Comparison of ENCODE assay signal across 9 cellular contexts in genomic region chr17:45222994-45223540, GRCh38. TPM values are rescaled to one million over a fixed set of nuclear protein-coding genes. Genes with fewer than 3 reads are reported as not detected.
DNase-seq lines count a peak whose midpoint lies in the region; ATAC-seq, FAIRE-seq and TF ChIP-seq lines count a peak whose summit lies in the region.
"Had no signal": no experiment of that assay in that cellular context is flagged by ENCODE, and none has a peak within 500 bp of the region (broad histone marks: within the 10 kb centered on the region; RNA-seq: fewer than 3 reads in every experiment).

No MANE protein-coding gene starts in this region.

- H3K27ac Mint-ChIP-seq in activated CD8-positive, alpha-beta memory T cell treated with anti-CD3 and anti-CD28 coated beads, Interleukin-2, amount 10 ng/mL, durations not matched to agents 7 days and 5 days, result peak overlapping the region; percentile 100
- peak overlapping the region; percentile 99 for H3K27ac Mint-ChIP-seq in activated T-helper 17 cell treated with anti-CD3 and anti-CD28 coated beads, Interleukin-2, amount 50 U/mL, for 72 hours
- H3K27ac Mint-ChIP-seq in immature natural killer cell, result peak overlapping the region; percentile 98 to 100 (median 99)

- H3K27me3 ChIP-seq in thoracic aorta (replicated peaks; ENCODE audit: insufficient read depth), result no peaks in the 10 kb centered on the region

- FAIRE-seq in HTR-8/SVneo (lab: Jason Lieb, UNC), result no peak

- H3K36me3 ChIP-seq in thoracic aorta, result no peaks in the 10 kb centered on the region

- H3K4me1 ChIP-seq in thoracic aorta (ENCODE audit: control insufficient read depth in 1 of 2, low read depth in 2 of 2), result peaks cover 0 to 9% of the 10 kb centered on the region in 2 donors

- no peak for ATAC-seq in activated CD8-positive, alpha-beta memory T cell treated with anti-CD3 and anti-CD28 coated beads, Interleukin-2, amount 10 ng/mL, durations not matched to agents 7 days and 5 days
- no peak for ATAC-seq in activated T-helper 17 cell treated with anti-CD3 and anti-CD28 coated beads, Interleukin-2, amount 50 U/mL, for 72 hours (replicated peaks)
- ATAC-seq in thoracic aorta (ENCODE audit: insufficient number of reproducible peaks, low FRiP score, low read depth) (no peak), GM19351 (IDR thresholded peaks at IDR 0.05; ENCODE audit: unreplicated experiment) (no peak)

- H3K36me3 Mint-ChIP-seq in activated CD8-positive, alpha-beta memory T cell treated with anti-CD3 and anti-CD28 coated beads, Interleukin-2, amount 10 ng/mL, durations not matched to agents 7 days and 5 days, result peaks cover 57% of the 10 kb centered on the region
- H3K36me3 Mint-ChIP-seq in activated T-helper 17 cell treated with anti-CD3 and anti-CD28 coated beads, Interleukin-2, amount 50 U/mL, for 72 hours (ENCODE audit: low read depth), result peaks cover 92% of the 10 kb centered on the region
- peaks cover 4 to 6% (median 5%) of the 10 kb centered on the region in 3 donors for H3K36me3 Mint-ChIP-seq in immature natural killer cell

- H3K4me1 Mint-ChIP-seq in activated CD8-positive, alpha-beta memory T cell treated with anti-CD3 and anti-CD28 coated beads, Interleukin-2, amount 10 ng/mL, durations not matched to agents 7 days and 5 days, result peaks cover 44% of the 10 kb centered on the region
- peaks cover 13% of the 10 kb centered on the region for H3K4me1 Mint-ChIP-seq in activated T-helper 17 cell treated with anti-CD3 and anti-CD28 coated beads, Interleukin-2, amount 50 U/mL, for 72 hours
- H3K4me1 Mint-ChIP-seq in immature natural killer cell, result peaks cover 76 to 80% of the 10 kb centered on the region in 2 donors

- no peaks in the 10 kb centered on the region for H3K9me3 ChIP-seq in thoracic aorta

- CTCF ChIA-PET in activated CD8-positive, alpha-beta memory T cell treated with anti-CD3 and anti-CD28 coated beads, Interleukin-2, amount 10 ng/mL, durations not matched to agents 7 days and 5 days (lab: Charles Lee), result interaction anchor here (0.6 to 12.6 kb wide), 8 partner anchors 12 to 88 kb away, joined by 3 to 386 read pairs (median 10); partner anchors contain the start of genes ACBD4 and HEXIM1

- no peaks in the 10 kb centered on the region for H3K27me3 Mint-ChIP-seq in activated CD8-positive, alpha-beta memory T cell treated with anti-CD3 and anti-CD28 coated beads, Interleukin-2, amount 10 ng/mL, durations not matched to agents 7 days and 5 days
- H3K27me3 Mint-ChIP-seq in activated T-helper 17 cell treated with anti-CD3 and anti-CD28 coated beads, Interleukin-2, amount 50 U/mL, for 72 hours, result no peaks in the 10 kb centered on the region
- peaks cover 29 to 56% (median 32%) of the 10 kb centered on the region in 3 donors for H3K27me3 Mint-ChIP-seq in immature natural killer cell (ENCODE audit: low read depth in 3 of 3)

- peak overlapping the region; percentile 93 for H3K4me3 Mint-ChIP-seq in activated CD8-positive, alpha-beta memory T cell treated with anti-CD3 and anti-CD28 coated beads, Interleukin-2, amount 10 ng/mL, durations not matched to agents 7 days and 5 days
- peak overlapping the region; percentile 92 for H3K4me3 Mint-ChIP-seq in activated T-helper 17 cell treated with anti-CD3 and anti-CD28 coated beads, Interleukin-2, amount 50 U/mL, for 72 hours
- peak overlapping the region; percentile 95 to 100 (median 99) for H3K4me3 Mint-ChIP-seq in immature natural killer cell

- DNase-seq in activated CD8-positive, alpha-beta memory T cell treated with anti-CD3 and anti-CD28 coated beads, Interleukin-2, amount 10 ng/mL, durations not matched to agents 7 days and 5 days, result no peak
- no peak for DNase-seq in activated CD8-positive, alpha-beta memory T cell treated with anti-CD3 and anti-CD28 coated beads for 24 hours
- no peak for DNase-seq in immature natural killer cell
- DNase-seq in thoracic aorta (ENCODE audit: low spot score), result no peak
- DNase-seq in HTR-8/SVneo (ENCODE audit: insufficient read length, low spot score), result no peak
- no peak for DNase-seq in NCI-H1105 treated with DMSO at 0.1 percent for 48 hours (lab: John Stamatoyannopoulos, UW)
- DNase-seq: NCI-H446 had no signal

- H3K4me3 ChIP-seq in thoracic aorta, result peak overlapping the region; percentile 70

- H3K9me3 Mint-ChIP-seq in activated CD8-positive, alpha-beta memory T cell treated with anti-CD3 and anti-CD28 coated beads, Interleukin-2, amount 10 ng/mL, durations not matched to agents 7 days and 5 days (ENCODE audit: low read depth), result no peaks in the 10 kb centered on the region
- no peaks in the 10 kb centered on the region for H3K9me3 Mint-ChIP-seq in activated T-helper 17 cell treated with anti-CD3 and anti-CD28 coated beads, Interleukin-2, amount 50 U/mL, for 72 hours
- H3K9me3 Mint-ChIP-seq in immature natural killer cell, result no peaks in the 10 kb centered on the region

- no peak for TF ChIP-seq CTCF in thoracic aorta (IDR thresholded peaks at IDR 0.05)

- no peak overlapping the region for H3K27ac ChIP-seq in thoracic aorta

RNA-seq across cellular contexts. Expression of gene FMNL1, which starts 1.4 kb away (rescaled TPM):
- 100 to 1,000 TPM; 482 to 504 TPM for total RNA-seq in activated CD8-positive, alpha-beta memory T cell treated with anti-CD3 and anti-CD28 coated beads, Interleukin-2, amount 10 ng/mL, durations not matched to agents 7 days and 5 days
- 100 to 1,000 TPM; 262 to 496 TPM for total RNA-seq in activated T-helper 17 cell treated with anti-CD3 and anti-CD28 coated beads, Interleukin-2, amount 50 U/mL, for 72 hours
- 10 to 100 TPM; 17.6 to 66.7 (median 25.3) TPM for polyA plus RNA-seq in immature natural killer cell
- 10 to 100 TPM; 31.4 to 37.2 TPM for total RNA-seq in thoracic aorta

RNA-seq across cellular contexts. Expression of gene SPATA32, which starts 38.8 kb away (rescaled TPM):
- total RNA-seq in activated CD8-positive, alpha-beta memory T cell treated with anti-CD3 and anti-CD28 coated beads, Interleukin-2, amount 10 ng/mL, durations not matched to agents 7 days and 5 days, result under 1 TPM; 0.23 to 0.49 TPM
- under 1 TPM; 0.13 to 0.32 TPM for total RNA-seq in activated T-helper 17 cell treated with anti-CD3 and anti-CD28 coated beads, Interleukin-2, amount 50 U/mL, for 72 hours
- under 1 TPM in 1 of 3 donors, not detected in 2; 0.16 TPM for polyA plus RNA-seq in immature natural killer cell
- not detected for total RNA-seq in thoracic aorta

Comparison
In these comparisons a context has a peak if more than half of its experiments do, and no peak if none do; other contexts are left out.
1. RNA of gene FMNL1, which starts 1.4 kb away (total RNA-seq): 482 to 504 TPM in activated CD8-positive, alpha-beta memory T cell treated with anti-CD3 and anti-CD28 coated beads, Interleukin-2, amount 10 ng/mL, durations not matched to agents 7 days and 5 days and 262 to 496 TPM in activated T-helper 17 cell treated with anti-CD3 and anti-CD28 coated beads, Interleukin-2, amount 50 U/mL, for 72 hours; 31.4 to 37.2 TPM in thoracic aorta; every median in the first group is over 4 times any median in the second.
2. Peak in every context shown above with its lines, with median percentiles within 50 percentile points of each other: H3K27ac Mint-ChIP-seq and H3K4me3 Mint-ChIP-seq.